Comparison of ENCODE assay signal across 1 cellular context in the genomic region with DNA sequence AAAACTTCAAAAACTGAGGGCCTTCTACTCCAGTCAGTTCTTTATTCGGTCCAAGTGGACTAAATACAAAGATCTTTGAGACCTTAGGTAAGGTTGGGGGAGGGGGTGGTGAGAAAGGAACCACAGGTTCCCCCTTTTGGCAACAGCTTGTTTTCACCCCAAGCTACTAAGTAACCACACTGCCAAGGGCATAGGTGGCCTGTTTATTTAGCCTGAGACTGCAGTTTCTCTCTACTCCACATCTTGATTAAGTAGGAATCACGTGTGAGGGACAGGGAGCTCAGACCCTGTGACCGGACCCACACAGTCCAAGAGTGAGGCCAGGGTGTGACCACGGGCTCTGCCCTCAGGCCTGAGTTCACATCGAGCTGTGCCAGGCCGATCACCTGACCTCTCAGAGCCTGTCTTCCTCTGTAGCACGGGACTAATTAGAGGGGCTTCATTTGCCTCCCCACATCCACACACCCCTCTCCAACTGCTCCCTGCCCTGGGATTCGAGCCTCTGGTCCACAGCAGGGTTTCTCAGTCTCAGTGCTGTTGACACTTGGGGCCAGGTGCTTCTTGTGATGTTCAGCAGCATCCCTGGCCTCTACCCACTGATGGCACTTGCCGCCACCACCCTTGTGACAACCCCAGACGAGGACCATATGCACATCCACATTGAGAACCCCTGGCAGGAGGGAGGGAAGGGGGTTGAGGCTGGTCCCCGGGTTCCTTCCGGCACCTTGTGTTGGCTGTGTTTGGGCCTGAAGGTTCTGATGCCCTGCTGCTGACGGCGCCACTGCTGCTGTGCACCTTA.
TF ChIP-seq lines count a peak whose summit lies in the region.

No MANE protein-coding gene starts in this region.

TF ChIP-seq in K562, 482 proteins besides CTCF, POLR2A, EP300 and RAD21 (continued from another document):
- TF ChIP-seq, protein P1, sequence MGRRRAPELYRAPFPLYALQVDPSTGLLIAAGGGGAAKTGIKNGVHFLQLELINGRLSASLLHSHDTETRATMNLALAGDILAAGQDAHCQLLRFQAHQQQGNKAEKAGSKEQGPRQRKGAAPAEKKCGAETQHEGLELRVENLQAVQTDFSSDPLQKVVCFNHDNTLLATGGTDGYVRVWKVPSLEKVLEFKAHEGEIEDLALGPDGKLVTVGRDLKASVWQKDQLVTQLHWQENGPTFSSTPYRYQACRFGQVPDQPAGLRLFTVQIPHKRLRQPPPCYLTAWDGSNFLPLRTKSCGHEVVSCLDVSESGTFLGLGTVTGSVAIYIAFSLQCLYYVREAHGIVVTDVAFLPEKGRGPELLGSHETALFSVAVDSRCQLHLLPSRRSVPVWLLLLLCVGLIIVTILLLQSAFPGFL (CRISPR knock-in tag; IDR thresholded peaks at IDR 0.05), result no peak
- no peak for TF ChIP-seq ASH1L (IDR thresholded peaks at IDR 0.05; ENCODE audit: borderline replicate concordance, low read depth, partially characterized antibody)
- no peak for TF ChIP-seq NR2F6 (CRISPR knock-in tag; IDR thresholded peaks at IDR 0.05)
- no peak for TF ChIP-seq HOXB6 (CRISPR knock-in tag; IDR thresholded peaks at IDR 0.05; ENCODE audit: borderline replicate concordance)
- no peak for TF ChIP-seq ZNF586 (CRISPR knock-in tag; conservative IDR thresholded peaks at IDR 0.05)
- TF ChIP-seq MTF1 (CRISPR knock-in tag; IDR thresholded peaks at IDR 0.05; ENCODE audit: borderline replicate concordance), result no peak
- TF ChIP-seq, protein P2, sequence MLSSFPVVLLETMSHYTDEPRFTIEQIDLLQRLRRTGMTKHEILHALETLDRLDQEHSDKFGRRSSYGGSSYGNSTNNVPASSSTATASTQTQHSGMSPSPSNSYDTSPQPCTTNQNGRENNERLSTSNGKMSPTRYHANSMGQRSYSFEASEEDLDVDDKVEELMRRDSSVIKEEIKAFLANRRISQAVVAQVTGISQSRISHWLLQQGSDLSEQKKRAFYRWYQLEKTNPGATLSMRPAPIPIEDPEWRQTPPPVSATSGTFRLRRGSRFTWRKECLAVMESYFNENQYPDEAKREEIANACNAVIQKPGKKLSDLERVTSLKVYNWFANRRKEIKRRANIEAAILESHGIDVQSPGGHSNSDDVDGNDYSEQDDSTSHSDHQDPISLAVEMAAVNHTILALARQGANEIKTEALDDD (IDR thresholded peaks at IDR 0.05), result 0 out of 2 replicates have a peak, but pooled peaks have one; percentile 40
- TF ChIP-seq FOXK1 (CRISPR knock-in tag; IDR thresholded peaks at IDR 0.05; ENCODE audit: borderline replicate concordance), result peak; percentile 35; the same call in 1 of the 2 replicates
- TF ChIP-seq SREBF2 (CRISPR knock-in tag; IDR thresholded peaks at IDR 0.05), result no peak
- peak; percentile 40 for TF ChIP-seq L3MBTL2 (IDR thresholded peaks at IDR 0.05)
- no peak for TF ChIP-seq KHSRP (IDR thresholded peaks at IDR 0.05)
- TF ChIP-seq, protein P3, sequence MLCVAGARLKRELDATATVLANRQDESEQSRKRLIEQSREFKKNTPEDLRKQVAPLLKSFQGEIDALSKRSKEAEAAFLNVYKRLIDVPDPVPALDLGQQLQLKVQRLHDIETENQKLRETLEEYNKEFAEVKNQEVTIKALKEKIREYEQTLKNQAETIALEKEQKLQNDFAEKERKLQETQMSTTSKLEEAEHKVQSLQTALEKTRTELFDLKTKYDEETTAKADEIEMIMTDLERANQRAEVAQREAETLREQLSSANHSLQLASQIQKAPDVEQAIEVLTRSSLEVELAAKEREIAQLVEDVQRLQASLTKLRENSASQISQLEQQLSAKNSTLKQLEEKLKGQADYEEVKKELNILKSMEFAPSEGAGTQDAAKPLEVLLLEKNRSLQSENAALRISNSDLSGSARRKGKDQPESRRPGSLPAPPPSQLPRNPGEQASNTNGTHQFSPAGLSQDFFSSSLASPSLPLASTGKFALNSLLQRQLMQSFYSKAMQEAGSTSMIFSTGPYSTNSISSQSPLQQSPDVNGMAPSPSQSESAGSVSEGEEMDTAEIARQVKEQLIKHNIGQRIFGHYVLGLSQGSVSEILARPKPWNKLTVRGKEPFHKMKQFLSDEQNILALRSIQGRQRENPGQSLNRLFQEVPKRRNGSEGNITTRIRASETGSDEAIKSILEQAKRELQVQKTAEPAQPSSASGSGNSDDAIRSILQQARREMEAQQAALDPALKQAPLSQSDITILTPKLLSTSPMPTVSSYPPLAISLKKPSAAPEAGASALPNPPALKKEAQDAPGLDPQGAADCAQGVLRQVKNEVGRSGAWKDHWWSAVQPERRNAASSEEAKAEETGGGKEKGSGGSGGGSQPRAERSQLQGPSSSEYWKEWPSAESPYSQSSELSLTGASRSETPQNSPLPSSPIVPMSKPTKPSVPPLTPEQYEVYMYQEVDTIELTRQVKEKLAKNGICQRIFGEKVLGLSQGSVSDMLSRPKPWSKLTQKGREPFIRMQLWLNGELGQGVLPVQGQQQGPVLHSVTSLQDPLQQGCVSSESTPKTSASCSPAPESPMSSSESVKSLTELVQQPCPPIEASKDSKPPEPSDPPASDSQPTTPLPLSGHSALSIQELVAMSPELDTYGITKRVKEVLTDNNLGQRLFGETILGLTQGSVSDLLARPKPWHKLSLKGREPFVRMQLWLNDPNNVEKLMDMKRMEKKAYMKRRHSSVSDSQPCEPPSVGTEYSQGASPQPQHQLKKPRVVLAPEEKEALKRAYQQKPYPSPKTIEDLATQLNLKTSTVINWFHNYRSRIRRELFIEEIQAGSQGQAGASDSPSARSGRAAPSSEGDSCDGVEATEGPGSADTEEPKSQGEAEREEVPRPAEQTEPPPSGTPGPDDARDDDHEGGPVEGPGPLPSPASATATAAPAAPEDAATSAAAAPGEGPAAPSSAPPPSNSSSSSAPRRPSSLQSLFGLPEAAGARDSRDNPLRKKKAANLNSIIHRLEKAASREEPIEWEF (CRISPR knock-in tag; IDR thresholded peaks at IDR 0.05), result no peak
- TF ChIP-seq BACH1 (tag; IDR thresholded peaks at IDR 0.05), result peak; percentile 63; the same call in 1 of the 2 replicates
- peak; percentile 70 for TF ChIP-seq BHLHE40 (IDR thresholded peaks at IDR 0.05; ENCODE audit: low read length)
- TF ChIP-seq RAD51 (IDR thresholded peaks at IDR 0.05; ENCODE audit: borderline replicate concordance, low read depth), result peak; percentile 60; the same call in 1 of the 2 replicates
